ENCODE assay signal across 20 cellular contexts in genomic region chr22:40624770-40625169, GRCh38. TPM values are rescaled to one million over a fixed set of nuclear protein-coding genes. Genes with fewer than 3 reads are reported as not detected.
"Had no signal": no experiment of that assay in that cellular context is flagged by ENCODE, and none has a peak within 500 bp of the region (broad histone marks: within the 10 kb centered on the region; RNA-seq: fewer than 3 reads in every experiment).

No MANE protein-coding gene starts in this region.

- H3K27me3 Mint-ChIP-seq: central memory CD8-positive, alpha-beta T cell; naive B cell; T-cell had no signal

- H3K27ac Mint-ChIP-seq: neural progenitor cell, T-cell had no signal

- H3K9me3 ChIP-seq: mucosa of descending colon, prostate gland, right lobe of liver had no signal

- ATAC-seq: esophagus mucosa, gastroesophageal sphincter, mucosa of descending colon, T-cell had no signal

- H2AFZ ChIP-seq: neural progenitor cell had no signal

- H3K27me3 ChIP-seq: brain microvascular endothelial cell, gastroesophageal sphincter, heart right ventricle, neural progenitor cell, right lobe of liver had no signal

- DNase-seq: activated CD8-positive, alpha-beta memory T cell treated with anti-CD3 and anti-CD28 coated beads for 24 hours; activated CD8-positive, alpha-beta memory T cell treated with anti-CD3 and anti-CD28 coated beads, Interleukin-2, amount 50 U/mL, for 48 hours; aorta; brain microvascular endothelial cell; cortex of kidney; heart right ventricle; mesenchymal stem cell; mucosa of descending colon; naive B cell; right lobe of liver; small intestine; stimulated activated CD4-positive, alpha-beta T cell treated with anti-CD3 and anti-CD28 coated beads, Interleukin-15, amount 100 ng/mL, for 24 hours; stimulated activated CD4-positive, alpha-beta T cell treated with anti-CD3 and anti-CD28 coated beads, Interleukin-4, amount 100 ng/mL, for 1 hour; T-cell had no signal

- H3K4me3 ChIP-seq: gastroesophageal sphincter, heart right ventricle, mucosa of descending colon, neural progenitor cell, prostate gland, right lobe of liver had no signal

- H3K4me3 Mint-ChIP-seq: central memory CD8-positive, alpha-beta T cell; naive B cell; neural progenitor cell; T-cell had no signal

- H3K4me1 ChIP-seq: neural progenitor cell, prostate gland had no signal

- H3K9ac ChIP-seq: neural progenitor cell had no signal

- H3K27ac ChIP-seq: brain microvascular endothelial cell, neural progenitor cell, prostate gland, right lobe of liver had no signal

- H3K4me2 ChIP-seq: neural progenitor cell had no signal

- H3K36me3 ChIP-seq: brain microvascular endothelial cell, gastroesophageal sphincter, neural progenitor cell, prostate gland, right lobe of liver had no signal

RNA-seq across cellular contexts. Expression of gene MCHR1, which starts 54.5 kb away (rescaled TPM):
- total RNA-seq: esophagus mucosa, osteoblast, T-cell had no signal
